Comparison of ENCODE assay signal across 22 cellular contexts in the genomic region with DNA sequence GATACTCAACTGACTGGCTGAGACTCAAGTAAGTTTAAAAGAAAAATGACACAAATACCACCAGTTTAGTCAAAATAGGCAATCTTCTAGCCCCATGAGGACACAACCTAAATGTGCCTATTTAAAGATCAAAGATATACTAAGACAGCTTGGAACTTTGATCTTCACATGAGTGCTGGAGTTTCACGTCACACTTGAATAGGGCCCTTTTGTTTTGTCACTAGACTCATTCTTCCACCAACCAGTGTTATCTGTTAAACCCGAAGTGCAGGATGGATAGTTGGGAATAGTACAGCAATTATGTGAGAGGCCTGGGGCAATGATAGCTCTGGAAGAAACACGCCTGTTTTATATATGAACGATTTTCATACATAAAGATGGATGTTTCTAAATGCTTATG.
"Had no signal": no experiment of that assay in that cellular context is flagged by ENCODE, and none has a peak within 500 bp of the region (broad histone marks: within the 10 kb centered on the region; RNA-seq: fewer than 3 reads in every experiment).

No MANE protein-coding gene starts in this region.

- H3K9me3 ChIP-seq: left lung, mucosa of descending colon, tibial artery had no signal

- DNase-seq: activated CD4-positive, alpha-beta T cell treated with anti-CD3 and anti-CD28 coated beads, Interleukin-2, amount 10 ng/mL, durations not matched to agents 7 days and 5 days; activated CD8-positive, alpha-beta memory T cell treated with anti-CD3 and anti-CD28 coated beads, Interleukin-2, amount 50 U/mL, for 4 hours; activated effector memory CD4-positive, alpha-beta T cell treated with Interleukin-2 at 50 U/mL for 16 hours; activated naive CD4-positive, alpha-beta T cell treated with anti-CD3 and anti-CD28 coated beads, Interleukin-2, amount 10 ng/mL, durations not matched to agents 7 days and 5 days; activated naive CD8-positive, alpha-beta T cell treated with anti-CD3 and anti-CD28 coated beads, Interleukin-2, amount 50 U/mL, for 24 hours; activated T-cell treated with anti-CD3 and anti-CD28 coated beads, Interleukin-2, amount 50 U/mL, for 4 hours; aorta; brain microvascular endothelial cell; central memory CD4-positive, alpha-beta T cell; erythroblast; head of caudate nucleus; kidney; left lung; mammary epithelial cell; mucosa of descending colon; naive B cell; nucleus accumbens; retina; stimulated activated CD4-positive, alpha-beta T cell treated with anti-CD3 and anti-CD28 coated beads, Interleukin-12 subunit alpha, Interleukin-12 subunit beta, amount 100 ng/mL, for 4 hours; stimulated activated CD4-positive, alpha-beta T cell treated with anti-CD3 and anti-CD28 coated beads, Interleukin-1b, Interleukin-23, amount 100 ng/mL, for 48 hours; stimulated activated naive CD4-positive, alpha-beta T cell treated with Interleukin-2 at 50 U/mL for 16 hours; tibial artery had no signal

- H3K36me3 ChIP-seq: brain microvascular endothelial cell, left lung, tibial artery had no signal

- H3K27ac ChIP-seq: brain microvascular endothelial cell, left lung, tibial artery had no signal

- H3K4me3 ChIP-seq: left lung, mucosa of descending colon, tibial artery had no signal

- H3K27me3 ChIP-seq: brain microvascular endothelial cell, left lung, tibial artery had no signal

- H3K4me1 ChIP-seq: left lung, tibial artery had no signal
